Comparison of ENCODE assay signal across 18 cellular contexts in the genomic region with DNA sequence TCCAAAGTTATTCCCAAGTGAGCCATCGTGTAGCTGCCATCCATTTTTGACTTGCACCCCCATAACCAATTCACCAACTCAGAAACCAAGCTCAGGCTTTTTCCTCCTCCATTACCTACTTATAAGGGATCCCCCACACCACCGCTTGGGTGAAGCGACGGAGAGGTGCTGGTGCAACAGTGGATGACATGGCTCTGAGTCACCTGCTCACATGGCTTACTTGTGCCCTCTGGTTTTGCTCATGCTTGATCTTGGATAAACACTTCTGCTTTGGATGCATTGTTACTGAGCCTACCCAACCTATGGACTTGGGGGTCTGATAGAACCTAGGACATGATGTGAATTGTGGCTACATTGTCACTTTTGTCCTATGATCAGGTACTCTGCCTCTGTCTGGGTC. TPM values are rescaled to one million over a fixed set of nuclear protein-coding genes. Genes with fewer than 3 reads are reported as not detected.
DNase-seq lines count a peak whose midpoint lies in the region; ATAC-seq and TF ChIP-seq lines count a peak whose summit lies in the region.
"Had no signal": no experiment of that assay in that cellular context is flagged by ENCODE, and none has a peak within 500 bp of the region (broad histone marks: within the 10 kb centered on the region; RNA-seq: fewer than 3 reads in every experiment).

No MANE protein-coding gene starts in this region.

- no peak overlapping the region for H4K91ac ChIP-seq in mesenchymal stem cell (ENCODE audit: low read length)

- no peak for TF ChIP-seq POLR2A in NB4 (IDR thresholded peaks at IDR 0.05; ENCODE audit: extremely low read depth, insufficient read length)

- H2BK12ac ChIP-seq in mesenchymal stem cell (ENCODE audit: low read length in 2 of 2) = no peak overlapping the region

- H3K27ac Mint-ChIP-seq in activated CD4-positive, alpha-beta T cell treated with anti-CD3 and anti-CD28 coated beads for 36 hours = no peak overlapping the region
- H3K27ac Mint-ChIP-seq in immature natural killer cell = no peak overlapping the region
- H3K27ac Mint-ChIP-seq: type B pancreatic cell had no signal

- no peak overlapping the region for H3K18ac ChIP-seq in mesenchymal stem cell (ENCODE audit: low read depth in 1 of 2, low read length in 2 of 2)

- WGBS in mesenchymal stem cell = 52% methylated on average over 4 of the region's 4 CpGs

- no peak overlapping the region for H2BK120ac ChIP-seq in mesenchymal stem cell (ENCODE audit: low read depth, low read length)

- intact Hi-C loops in activated CD4-positive, alpha-beta T cell treated with anti-CD3 and anti-CD28 coated beads for 36 hours (cut with DNase I, micrococcal nuclease) = no loop called here

- POLR2A ChIA-PET in activated CD4-positive, alpha-beta T cell treated with anti-CD3 and anti-CD28 coated beads for 36 hours (lab: Charles Lee) = no interaction called here

- no peak for TF ChIP-seq CTCF in NB4 (IDR thresholded peaks at IDR 0.05; ENCODE audit: low read depth, low read length)
- no peak for TF ChIP-seq CTCF in cardiac fibroblast (IDR thresholded peaks at IDR 0.05; ENCODE audit: low read depth, low read length)

- H3K79me1 ChIP-seq in mesenchymal stem cell (replicated peaks; ENCODE audit: low read length, poor library complexity, severe bottlenecking) = no peaks in the 10 kb centered on the region

- H3K27me3 Mint-ChIP-seq in activated CD4-positive, alpha-beta T cell treated with anti-CD3 and anti-CD28 coated beads for 36 hours = no peaks in the 10 kb centered on the region
- H3K27me3 Mint-ChIP-seq in immature natural killer cell (ENCODE audit: low read depth in 3 of 3) = peaks cover 0 to 9% (median 5%) of the 10 kb centered on the region in 3 donors
- H3K27me3 Mint-ChIP-seq: type B pancreatic cell had no signal

- H3K4me1 ChIP-seq in mesenchymal stem cell (ENCODE audit: control insufficient read depth, insufficient read depth, low read depth, low read length) = peaks cover 2% of the 10 kb centered on the region
- H3K4me1 ChIP-seq: Caco-2 had no signal

- no peaks in the 10 kb centered on the region for H3K36me3 Mint-ChIP-seq in activated CD4-positive, alpha-beta T cell treated with anti-CD3 and anti-CD28 coated beads for 36 hours (ENCODE audit: low read depth)
- no peaks in the 10 kb centered on the region for H3K36me3 Mint-ChIP-seq in immature natural killer cell
- H3K36me3 Mint-ChIP-seq: type B pancreatic cell had no signal

- H3K9ac ChIP-seq in mesenchymal stem cell (ENCODE audit: low read length) = no peak overlapping the region

- no peak overlapping the region for H2BK5ac ChIP-seq in mesenchymal stem cell (ENCODE audit: low read depth, low read length, poor library complexity, severe bottlenecking)

- H3K4me3 ChIP-seq in NB4 (ENCODE audit: low read depth, low read length) (no peak overlapping the region), cardiac fibroblast (replicated peaks in 1 of 2; ENCODE audit: low read depth in 2 of 2, low read length in 2 of 2) (no peak overlapping the region), mesenchymal stem cell (ENCODE audit: insufficient read depth in 1 of 2, low read depth in 1 of 2, low read length in 2 of 2) (no peak overlapping the region)
- H3K4me3 ChIP-seq: cardiac muscle cell had no signal

- ATAC-seq in activated CD4-positive, alpha-beta T cell treated with anti-CD3 and anti-CD28 coated beads for 36 hours = peak; percentile 78
- ATAC-seq in GM18907 (IDR thresholded peaks at IDR 0.05; ENCODE audit: unreplicated experiment) = no peak

- H3K27ac ChIP-seq in mesenchymal stem cell (ENCODE audit: low read length, poor library complexity, severe bottlenecking) = no peak overlapping the region
- H3K27ac ChIP-seq: cardiac muscle cell had no signal

- peaks cover 5% of the 10 kb centered on the region for H3K9me3 ChIP-seq in mesenchymal stem cell (ENCODE audit: control insufficient read depth, low read length)

- CTCF ChIA-PET in activated CD4-positive, alpha-beta T cell treated with anti-CD3 and anti-CD28 coated beads for 36 hours (lab: Charles Lee) = interaction anchor here (0.6 kb wide), 1 partner anchor 22 kb away, joined by 3 read pairs; no protein-coding TSS in a partner anchor

- H4K8ac ChIP-seq in mesenchymal stem cell (ENCODE audit: low read length) = no peak overlapping the region

- H2AK5ac ChIP-seq in mesenchymal stem cell (ENCODE audit: low read length, severe bottlenecking) = no peak overlapping the region

- H3K9me3 Mint-ChIP-seq in activated CD4-positive, alpha-beta T cell treated with anti-CD3 and anti-CD28 coated beads for 36 hours (ENCODE audit: low read depth) = no peaks in the 10 kb centered on the region
- H3K9me3 Mint-ChIP-seq in immature natural killer cell = no peaks in the 10 kb centered on the region
- H3K9me3 Mint-ChIP-seq: type B pancreatic cell had no signal

- peaks cover 2% of the 10 kb centered on the region for H3K4me1 Mint-ChIP-seq in activated CD4-positive, alpha-beta T cell treated with anti-CD3 and anti-CD28 coated beads for 36 hours
- H3K4me1 Mint-ChIP-seq in immature natural killer cell = no peaks in the 10 kb centered on the region

- peak; percentile 41 for DNase-seq in activated CD4-positive, alpha-beta T cell treated with anti-CD3 and anti-CD28 coated beads for 36 hours
- no peak for DNase-seq in activated CD4-positive, alpha-beta T cell treated with anti-CD3 and anti-CD28 coated beads, Interleukin-2, amount 50 U/mL, for 4 hours
- DNase-seq in NB4 (ENCODE audit: low read depth) (peak; percentile 59), cardiac fibroblast (ENCODE audit: low read depth in 2 of 2) (peak; percentile 35 to 92), mesenchymal stem cell (peak; percentile 84), immature natural killer cell (no peak), NCI-H2107 treated with DMSO at 0.1 percent for 48 hours (lab: John Stamatoyannopoulos, UW; ENCODE audit: unreplicated experiment) (no peak)
- DNase-seq: 8988T; activated CD4-positive, CD25-positive, alpha-beta regulatory T cell treated with anti-CD3 and anti-CD28 coated beads, Interleukin-2, amount 50 U/mL, for 72 hours; activated T-cell treated with anti-CD3 and anti-CD28 coated beads, Interleukin-2, amount 50 U/mL, for 48 hours; Caco-2; erythroblast; KG1; NCI-H2107; SW 1271 had no signal

- H3K14ac ChIP-seq in mesenchymal stem cell (ENCODE audit: low read length in 2 of 2) = no peak overlapping the region

- no peaks in the 10 kb centered on the region for H3K36me3 ChIP-seq in mesenchymal stem cell (ENCODE audit: control insufficient read depth in 1 of 2, insufficient read depth in 2 of 2, low read depth in 1 of 2, low read length in 2 of 2)
- H3K36me3 ChIP-seq: cardiac muscle cell had no signal

- H3K4me3 Mint-ChIP-seq in activated CD4-positive, alpha-beta T cell treated with anti-CD3 and anti-CD28 coated beads for 36 hours = no peak overlapping the region
- H3K4me3 Mint-ChIP-seq in immature natural killer cell = no peak overlapping the region
- H3K4me3 Mint-ChIP-seq: type B pancreatic cell had no signal

- H2BK15ac ChIP-seq in mesenchymal stem cell (ENCODE audit: low read depth, poor library complexity, severe bottlenecking) = no peak overlapping the region

- no peak overlapping the region for H2AFZ ChIP-seq in mesenchymal stem cell (ENCODE audit: low read depth, low read length)

- no peak overlapping the region for H3K4ac ChIP-seq in mesenchymal stem cell (ENCODE audit: low read depth in 1 of 2, low read length in 2 of 2)

- H3K27me3 ChIP-seq in mesenchymal stem cell (ENCODE audit: control insufficient read depth in 1 of 2, insufficient read depth in 1 of 2, low read length in 2 of 2) = no peaks in the 10 kb centered on the region
- H3K27me3 ChIP-seq: cardiac muscle cell had no signal

- H3K4me2 ChIP-seq in mesenchymal stem cell (ENCODE audit: low read length, poor library complexity, severe bottlenecking) = no peak overlapping the region

- no peak overlapping the region for H3K23ac ChIP-seq in mesenchymal stem cell (ENCODE audit: low read length in 2 of 2)

RNA-seq across cellular contexts. Expression of a gene that starts 12.0 kb away (rescaled TPM):
- total RNA-seq in activated CD4-positive, alpha-beta T cell treated with anti-CD3 and anti-CD28 coated beads for 36 hours = 100 to 1,000 TPM in 1 of 2 experiments, 10 to 100 TPM in 1; 88.1 to 120 TPM
- polyA plus RNA-seq in mesenchymal stem cell (2013, experiment 1 of 2) = 236 TPM
- polyA plus RNA-seq in mesenchymal stem cell (2013, experiment 2 of 2) = 247 TPM
- 100 to 1,000 TPM; 173 to 265 (median 176) TPM for polyA plus RNA-seq in immature natural killer cell

RNA-seq across cellular contexts. Expression of a gene that starts 56.5 kb away (rescaled TPM):
- total RNA-seq in activated CD4-positive, alpha-beta T cell treated with anti-CD3 and anti-CD28 coated beads for 36 hours = not detected
- polyA plus RNA-seq in mesenchymal stem cell (2013, experiment 1 of 2) = 0.19 TPM
- 0.19 TPM for polyA plus RNA-seq in mesenchymal stem cell (2013, experiment 2 of 2)
- not detected for polyA plus RNA-seq in immature natural killer cell

Comparison
In these comparisons a context has a peak if more than half of its experiments do, and no peak if none do; other contexts are left out.
1. DNase-seq: peak in activated CD4-positive, alpha-beta T cell treated with anti-CD3 and anti-CD28 coated beads for 36 hours (single experiment), NB4 (single experiment), cardiac fibroblast (2 of 2) and mesenchymal stem cell (single experiment); none in activated CD4-positive, alpha-beta T cell treated with anti-CD3 and anti-CD28 coated beads, Interleukin-2, amount 50 U/mL, for 4 hours (0 of 2), immature natural killer cell (0 of 3) and NCI-H2107 treated with DMSO at 0.1 percent for 48 hours (single experiment).